1 cellular context compared by ENCODE assay signal in genomic region chr11:45411221-45411946, GRCh38.
TF ChIP-seq lines count a peak whose summit lies in the region.

No MANE protein-coding gene starts in this region.

TF ChIP-seq in H1, 55 proteins besides CTCF, POLR2A, EP300 and RAD21 (continued from another document):
- no peak for TF ChIP-seq ASH2L (IDR thresholded peaks at IDR 0.05; ENCODE audit: low read length)
- TF ChIP-seq SP1 (IDR thresholded peaks at IDR 0.05; ENCODE audit: low read depth, low read length) = no peak
- TF ChIP-seq SRF (IDR thresholded peaks at IDR 0.05; ENCODE audit: low read depth, low read length) = no peak
- no peak for TF ChIP-seq HDAC2 (IDR thresholded peaks at IDR 0.05; ENCODE audit: borderline replicate concordance in 1 of 2, low read depth in 2 of 2, low read length in 2 of 2)
- TF ChIP-seq CREB1 (IDR thresholded peaks at IDR 0.05) = no peak
- TF ChIP-seq CHD1 (IDR thresholded peaks at IDR 0.05; ENCODE audit: low read depth, low read length) = no peak
- no peak for TF ChIP-seq RXRA (IDR thresholded peaks at IDR 0.05; ENCODE audit: insufficient read depth, low read depth, low read length)
